In genomic region chr21:39388038-39388810, GRCh38 we compare ENCODE assay signal across 8 cellular contexts. TPM values are rescaled to one million over a fixed set of nuclear protein-coding genes. Genes with fewer than 3 reads are reported as not detected.
DNase-seq lines count a peak whose midpoint lies in the region; ATAC-seq and TF ChIP-seq lines count a peak whose summit lies in the region.

No MANE protein-coding gene starts in this region.

- peak; percentile 95 for TF ChIP-seq CTCF in chondrocyte (IDR thresholded peaks at IDR 0.05)

- H3K9me3 Mint-ChIP-seq in chondrocyte (ENCODE audit: low read depth) = no peaks in the 10 kb centered on the region

- ATAC-seq in GM19035 (IDR thresholded peaks at IDR 0.05; ENCODE audit: unreplicated experiment) (peak; percentile 71), HG03280 (IDR thresholded peaks at IDR 0.05; ENCODE audit: unreplicated experiment) (peak; percentile 76)

- H3K27ac Mint-ChIP-seq in chondrocyte (ENCODE audit: unreplicated experiment) = peak overlapping the region; percentile 91

- DNase-seq in AG20443 (ENCODE audit: low spot score) (peak; percentile 95), NCI-H345 treated with DMSO at 0.1 percent for 48 hours (lab: John Stamatoyannopoulos, UW; ENCODE audit: unreplicated experiment) (peak; percentile 78), chondrocyte (ENCODE audit: low spot score) (peak; percentile 97), kidney tubule cell (ENCODE audit: low spot score) (peak; percentile 82)
- DNase-seq in activated CD4-positive, alpha-beta T cell treated with anti-CD3 and anti-CD28 coated beads for 1 hour = peak; percentile 81
- DNase-seq in stimulated activated CD4-positive, alpha-beta T cell treated with anti-CD3 and anti-CD28 coated beads, Interleukin-1b, Interleukin-23, amount 100 ng/mL, for 1 hour (ENCODE audit: low read depth in 2 of 2) = peak; percentile 77 to 87

- H3K4me3 Mint-ChIP-seq in chondrocyte (ENCODE audit: unreplicated experiment) = peak overlapping the region; percentile 78

- peaks cover 29% of the 10 kb centered on the region for H3K4me1 Mint-ChIP-seq in chondrocyte (ENCODE audit: low read depth)

- H3K27me3 Mint-ChIP-seq in chondrocyte (ENCODE audit: low read depth) = no peaks in the 10 kb centered on the region

- peaks cover 13% of the 10 kb centered on the region for H3K36me3 Mint-ChIP-seq in chondrocyte (ENCODE audit: low read depth)

RNA-seq across cellular contexts. Expression of gene HMGN1, which starts 39.3 kb away (rescaled TPM):
- 218 to 266 TPM (median 230 TPM) in 3 replicates for total RNA-seq in chondrocyte

RNA-seq across cellular contexts. Expression of gene LCA5L, which starts 57.4 kb away (rescaled TPM):
- total RNA-seq in chondrocyte = 0.56 to 2.4 TPM (median 0.92 TPM) in 3 replicates

Comparison
In these comparisons a context has a peak if more than half of its experiments do, and no peak if none do; other contexts are left out.
1. Peak in every context shown above with its lines: DNase-seq and ATAC-seq.